Comparison of ENCODE assay signal across 9 cellular contexts in the genomic region with DNA sequence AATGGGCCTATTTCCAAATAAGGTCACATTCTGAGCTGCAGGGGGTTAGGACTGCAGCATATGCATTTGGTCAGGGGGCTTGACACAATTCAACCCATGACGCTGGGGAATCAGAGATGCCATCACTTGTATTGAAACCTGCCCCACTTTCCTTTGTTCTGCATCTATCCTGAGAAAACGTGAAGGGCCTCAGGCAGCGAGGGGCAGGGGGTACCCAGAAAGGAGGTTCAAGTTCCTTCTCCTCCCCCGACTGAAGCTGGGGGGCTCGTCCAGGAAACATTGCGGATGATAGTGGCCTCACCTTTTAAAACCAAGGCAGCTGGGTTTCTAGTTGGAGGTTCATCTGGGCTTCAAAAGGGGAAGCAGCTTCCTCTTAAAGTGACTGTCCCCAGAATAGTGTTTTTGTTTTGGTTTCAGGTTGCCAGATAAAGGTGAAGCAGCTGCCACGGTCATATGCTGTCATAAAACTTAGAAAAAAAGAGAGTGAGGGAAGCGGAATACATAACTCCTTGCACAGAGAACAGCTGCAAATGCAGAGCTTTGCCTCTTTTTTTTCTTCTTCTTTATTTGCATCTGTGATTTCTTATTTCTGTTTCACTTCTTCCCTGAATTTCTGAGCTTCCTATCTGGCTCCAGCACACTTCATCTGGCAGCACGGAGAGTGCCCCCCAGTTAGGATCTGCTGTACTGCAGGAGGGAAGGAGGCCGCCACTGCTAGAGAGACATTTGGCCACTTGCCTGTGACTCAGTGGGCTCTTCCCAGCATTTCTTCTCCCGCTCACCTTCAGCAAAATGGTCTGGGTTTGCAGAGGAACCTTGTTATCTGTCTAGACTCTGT.
DNase-seq lines count a peak whose midpoint lies in the region; ATAC-seq and TF ChIP-seq lines count a peak whose summit lies in the region.
"Had no signal": no experiment of that assay in that cellular context is flagged by ENCODE, and none has a peak within 500 bp of the region (broad histone marks: within the 10 kb centered on the region; RNA-seq: fewer than 3 reads in every experiment).

No MANE protein-coding gene starts in this region.

- peak overlapping the region in 3 of 8 donors; percentile 30 to 70 (median 63) for H3K27ac ChIP-seq in spleen

- WGBS in spleen, 5 donors = 60 to 87% (median 63%) methylated on average over 11 of the region's 11 CpGs

- DNase-seq in spleen = peak; percentile 54
- DNase-seq in putamen (ENCODE audit: low spot score) = no peak
- no peak for DNase-seq in NCI-H524 treated with DMSO at 0.1 percent for 48 hours (lab: John Stamatoyannopoulos, UW)
- DNase-seq in activated CD4-positive, alpha-beta T cell treated with anti-CD3 and anti-CD28 coated beads, Interleukin-2, amount 10 ng/mL, durations not matched to agents 24 days and 14 days = no peak
- DNase-seq: NCI-H1105 treated with DMSO at 0.1 percent for 48 hours had no signal

- no peak for TF ChIP-seq CTCF in spleen (IDR thresholded peaks at IDR 0.05 in 8 of 11, conservative IDR thresholded peaks at IDR 0.05 in 3 of 11)

- H3K36me3 ChIP-seq in spleen = no peaks in the 10 kb centered on the region

- H3K27ac Mint-ChIP-seq in activated CD4-positive, alpha-beta T cell treated with anti-CD3 and anti-CD28 coated beads, Interleukin-2, amount 10 ng/mL, durations not matched to agents 24 days and 14 days = no peak overlapping the region

- H3K4me1 ChIP-seq in spleen = peaks cover 0 to 6% (median 0%) of the 10 kb centered on the region in 6 donors

- H3K9me3 Mint-ChIP-seq in activated CD4-positive, alpha-beta T cell treated with anti-CD3 and anti-CD28 coated beads, Interleukin-2, amount 10 ng/mL, durations not matched to agents 24 days and 14 days = no peaks in the 10 kb centered on the region

- peak; percentile 85 for ATAC-seq in GM18870 (IDR thresholded peaks at IDR 0.05; ENCODE audit: unreplicated experiment)
- ATAC-seq in GM21723 (IDR thresholded peaks at IDR 0.05; ENCODE audit: unreplicated experiment) = peak; percentile 90
- peak; percentile 86 for ATAC-seq in HG03378 (IDR thresholded peaks at IDR 0.05; ENCODE audit: unreplicated experiment)
- ATAC-seq: Panc1 had no signal

- no peaks in the 10 kb centered on the region for H3K36me3 Mint-ChIP-seq in activated CD4-positive, alpha-beta T cell treated with anti-CD3 and anti-CD28 coated beads, Interleukin-2, amount 10 ng/mL, durations not matched to agents 24 days and 14 days (ENCODE audit: low read depth)

- no peaks in the 10 kb centered on the region for H3K27me3 Mint-ChIP-seq in activated CD4-positive, alpha-beta T cell treated with anti-CD3 and anti-CD28 coated beads, Interleukin-2, amount 10 ng/mL, durations not matched to agents 24 days and 14 days

- no peak for TF ChIP-seq POLR2A in spleen (IDR thresholded peaks at IDR 0.05)

- H3K27me3 ChIP-seq in spleen (replicated peaks in 1 of 7) = no peaks in the 10 kb centered on the region

- H3K4me1 Mint-ChIP-seq in activated CD4-positive, alpha-beta T cell treated with anti-CD3 and anti-CD28 coated beads, Interleukin-2, amount 10 ng/mL, durations not matched to agents 24 days and 14 days = no peaks in the 10 kb centered on the region

- intact Hi-C loops in spleen (cut with DNase I; ENCODE audit: low total_unique reads) = no loop called here
- intact Hi-C loops in activated CD4-positive, alpha-beta T cell treated with anti-CD3 and anti-CD28 coated beads, Interleukin-2, amount 10 ng/mL, durations not matched to agents 24 days and 14 days (cut with micrococcal nuclease) = no loop called here

- peaks cover 0 to 32% (median 2%) of the 10 kb centered on the region in 8 donors for H3K9me3 ChIP-seq in spleen

- peak overlapping the region in 1 of 8 donors; percentile 18 for H3K4me3 ChIP-seq in spleen

- no peak overlapping the region for H3K4me3 Mint-ChIP-seq in activated CD4-positive, alpha-beta T cell treated with anti-CD3 and anti-CD28 coated beads, Interleukin-2, amount 10 ng/mL, durations not matched to agents 24 days and 14 days
